ENCODE assay signal across 8 cellular contexts in genomic region chr5:168679515-168679920, GRCh38.
A peak's percentile ranks its signal among the peaks of the same experiment; 100 is the strongest.
DNase-seq lines count a peak whose midpoint lies in the region; ATAC-seq and TF ChIP-seq lines count a peak whose summit lies in the region.

No MANE protein-coding gene starts in this region.

- BruUV-seq in Panc1 (replicated peaks; lab: Mats Ljungman, UMichigan), result no TSS peak

- H3K27me3 ChIP-seq in HUES64 (ENCODE audit: insufficient read depth, low read length), result no peaks in the 10 kb centered on the region
- no peaks in the 10 kb centered on the region for H3K27me3 ChIP-seq in Panc1 (ENCODE audit: control insufficient read depth, insufficient read depth, low read length)
- no peaks in the 10 kb centered on the region for H3K27me3 ChIP-seq in foreskin keratinocyte
- H3K27me3 ChIP-seq in thoracic aorta (replicated peaks; ENCODE audit: insufficient read depth), result no peaks in the 10 kb centered on the region

- no peaks in the 10 kb centered on the region for H3K9me3 Mint-ChIP-seq in activated T-helper 2 cell treated with anti-CD3 and anti-CD28 coated beads, Interferon-gamma antibody, Interleukin-2, Interleukin-4, amounts not matched to agents 10 μg/mL and 5 μg/mL and 100 μg/mL, durations not matched to agents 14 hours and 24 hours and 36 hours

- H3K27ac Mint-ChIP-seq in activated T-helper 2 cell treated with anti-CD3 and anti-CD28 coated beads, Interferon-gamma antibody, Interleukin-2, Interleukin-4, amounts not matched to agents 10 μg/mL and 5 μg/mL and 100 μg/mL, durations not matched to agents 14 hours and 24 hours and 36 hours, result no peak overlapping the region

- CTCF ChIA-PET in Panc1 (lab: Charles Lee), result no interaction called here

- H3K36me3 Mint-ChIP-seq in activated T-helper 2 cell treated with anti-CD3 and anti-CD28 coated beads, Interferon-gamma antibody, Interleukin-2, Interleukin-4, amounts not matched to agents 10 μg/mL and 5 μg/mL and 100 μg/mL, durations not matched to agents 14 hours and 24 hours and 36 hours (ENCODE audit: low read depth), result no peaks in the 10 kb centered on the region

- peak; percentile 31 for DNase-seq in AG09309 (ENCODE audit: low read depth)
- peak; percentile 68 for DNase-seq in Panc1 (ENCODE audit: low read depth, low spot score)
- peak; percentile 42 for DNase-seq in activated T-helper 2 cell treated with anti-CD3 and anti-CD28 coated beads, Interferon-gamma antibody, Interleukin-2, Interleukin-4, amounts not matched to agents 10 μg/mL and 5 μg/mL and 100 μg/mL, durations not matched to agents 14 hours and 24 hours and 36 hours (ENCODE audit: low spot score)
- DNase-seq in foreskin keratinocyte, result peak; percentile 18 to 32
- peak in 52 of 56 donors; percentile 4 to 85 (median 44) for DNase-seq in nucleus accumbens (lab: John Stamatoyannopoulos, UW)
- no peak for DNase-seq in thoracic aorta (ENCODE audit: low spot score)

- peaks cover 21% of the 10 kb centered on the region for H3K4me1 Mint-ChIP-seq in activated T-helper 2 cell treated with anti-CD3 and anti-CD28 coated beads, Interferon-gamma antibody, Interleukin-2, Interleukin-4, amounts not matched to agents 10 μg/mL and 5 μg/mL and 100 μg/mL, durations not matched to agents 14 hours and 24 hours and 36 hours (ENCODE audit: low read depth)

- WGBS in HUES64, result 4% methylated on average over 9 of the region's 9 CpGs

- no peaks in the 10 kb centered on the region for H3K27me3 Mint-ChIP-seq in activated T-helper 2 cell treated with anti-CD3 and anti-CD28 coated beads, Interferon-gamma antibody, Interleukin-2, Interleukin-4, amounts not matched to agents 10 μg/mL and 5 μg/mL and 100 μg/mL, durations not matched to agents 14 hours and 24 hours and 36 hours (ENCODE audit: low read depth)

- no peak overlapping the region for H3K27ac ChIP-seq in HUES64 (ENCODE audit: low read depth, low read length)
- no peak overlapping the region for H3K27ac ChIP-seq in Panc1 (ENCODE audit: low read length)
- no peak overlapping the region for H3K27ac ChIP-seq in foreskin keratinocyte
- H3K27ac ChIP-seq in thoracic aorta, result no peak overlapping the region

- H3K4me3 Mint-ChIP-seq in activated T-helper 2 cell treated with anti-CD3 and anti-CD28 coated beads, Interferon-gamma antibody, Interleukin-2, Interleukin-4, amounts not matched to agents 10 μg/mL and 5 μg/mL and 100 μg/mL, durations not matched to agents 14 hours and 24 hours and 36 hours (ENCODE audit: low read depth), result no peak overlapping the region

- H3K4me1 ChIP-seq in HUES64 (ENCODE audit: insufficient read depth, low read length) (no peaks in the 10 kb centered on the region), Panc1 (ENCODE audit: control insufficient read depth, insufficient read depth, low read length) (no peaks in the 10 kb centered on the region), foreskin keratinocyte (no peaks in the 10 kb centered on the region), thoracic aorta (ENCODE audit: control insufficient read depth in 1 of 2, low read depth in 2 of 2) (peaks cover 0 to 22% of the 10 kb centered on the region in 2 donors)

- 0 out of 2 replicates have a peak overlapping the region, but pooled peaks have one; percentile 22 for H3K9ac ChIP-seq in HUES64 (ENCODE audit: low read depth, low read length)

- in situ Hi-C loops in Panc1 (cut with HindIII; ENCODE audit: low pct_unique_long_range_greater_than_20kb, low sequenced_read_pairs), result no loop called here

- ATAC-seq in GM18907 (IDR thresholded peaks at IDR 0.05; ENCODE audit: unreplicated experiment) (peak; percentile 72), Panc1 (peak; percentile 87), foreskin keratinocyte (peak; percentile 73), thoracic aorta (ENCODE audit: insufficient number of reproducible peaks, low FRiP score, low read depth) (peak; percentile 60)

- H3K4me3 ChIP-seq in AG09309 (ENCODE audit: control insufficient read depth, low read depth, low read length) (no peak overlapping the region), HUES64 (ENCODE audit: low read length) (no peak overlapping the region), Panc1 (ENCODE audit: low read depth in 2 of 2, low read length in 2 of 2) (no peak overlapping the region), thoracic aorta (no peak overlapping the region)

- no peaks in the 10 kb centered on the region for H3K9me3 ChIP-seq in HUES64 (ENCODE audit: insufficient read depth, low read depth, low read length)
- no peaks in the 10 kb centered on the region for H3K9me3 ChIP-seq in Panc1 (ENCODE audit: control insufficient read depth, insufficient read depth, low read depth, low read length)
- no peaks in the 10 kb centered on the region for H3K9me3 ChIP-seq in thoracic aorta

- intact Hi-C loops in Panc1 (cut with micrococcal nuclease; ENCODE audit: unreplicated experiment), result loop anchor here (2.0 kb wide), 1 partner anchor 901 kb away; no protein-coding TSS in a partner anchor
- intact Hi-C loops in activated T-helper 2 cell treated with anti-CD3 and anti-CD28 coated beads, Interferon-gamma antibody, Interleukin-2, Interleukin-4, amounts not matched to agents 10 μg/mL and 5 μg/mL and 100 μg/mL, durations not matched to agents 14 hours and 24 hours and 36 hours (cut with micrococcal nuclease), result loop anchor here (1.0 kb wide), 1 partner anchor 623 kb away; no protein-coding TSS in a partner anchor

- H3K36me3 ChIP-seq in HUES64 (ENCODE audit: insufficient read depth, low read length) (no peaks in the 10 kb centered on the region), Panc1 (ENCODE audit: control insufficient read depth, insufficient read depth, low read length) (no peaks in the 10 kb centered on the region), thoracic aorta (no peaks in the 10 kb centered on the region)

- TF ChIP-seq CTCF in AG09309 (IDR thresholded peaks at IDR 0.05; ENCODE audit: control insufficient read depth, insufficient read depth, low read depth, low read length, missing control alignments) (peak; percentile 89), Panc1 (IDR thresholded peaks at IDR 0.05) (peak; percentile 94), foreskin keratinocyte (conservative IDR thresholded peaks at IDR 0.05) (peak; percentile 87), thoracic aorta (IDR thresholded peaks at IDR 0.05) (peak; percentile 89)

- POLR2A ChIA-PET in Panc1 (lab: Charles Lee), result no interaction called here
